18 cellular contexts compared by ENCODE assay signal in genomic region chr19:18295034-18295451, GRCh38. TPM values are rescaled to one million over a fixed set of nuclear protein-coding genes. Genes with fewer than 3 reads are reported as not detected.
A peak's percentile ranks its signal among the peaks of the same experiment; 100 is the strongest.
DNase-seq lines count a peak whose midpoint lies in the region; ATAC-seq and TF ChIP-seq lines count a peak whose summit lies in the region.
"Had no signal": no experiment of that assay in that cellular context is flagged by ENCODE, and none has a peak within 500 bp of the region (broad histone marks: within the 10 kb centered on the region; RNA-seq: fewer than 3 reads in every experiment).

No MANE protein-coding gene starts in this region.

- H3K4me1 Mint-ChIP-seq in T-helper 1 cell treated with Interleukin-12 subunit alpha and Interleukin-12 subunit beta and Interleukin-4 antibody, amounts not matched to agents 30 μg/mL and 1 μg/mL, for 36 hours (ENCODE audit: low read depth) = peaks cover 44% of the 10 kb centered on the region
- peaks cover 45% of the 10 kb centered on the region for H3K4me1 Mint-ChIP-seq in activated B cell treated with CpG ODN at 0.5 μM for 24 hours

- peaks cover 0 to 2% (median 0%) of the 10 kb centered on the region in 3 experiments for H3K27me3 ChIP-seq in neuronal stem cell (ENCODE audit: control insufficient read depth in 3 of 3, insufficient read depth in 3 of 3, low read depth in 1 of 3, low read length in 3 of 3)
- H3K27me3 ChIP-seq: pancreas, sigmoid colon, testis had no signal

- peaks cover 4% of the 10 kb centered on the region for H3K9me3 Mint-ChIP-seq in T-helper 1 cell treated with Interleukin-12 subunit alpha and Interleukin-12 subunit beta and Interleukin-4 antibody, amounts not matched to agents 30 μg/mL and 1 μg/mL, for 36 hours
- no peaks in the 10 kb centered on the region for H3K9me3 Mint-ChIP-seq in activated B cell treated with CpG ODN at 0.5 μM for 24 hours

- H3K4me2 ChIP-seq in neuronal stem cell (ENCODE audit: insufficient read depth, low read length, poor library complexity, severe bottlenecking) = no peak overlapping the region
- H3K4me2 ChIP-seq: KMS-11 had no signal

- H2BK5ac ChIP-seq in neuronal stem cell (ENCODE audit: low read length) = peak overlapping the region; percentile 71

- H3K18ac ChIP-seq in neuronal stem cell (ENCODE audit: low read length) = peak overlapping the region; percentile 95

- H4K8ac ChIP-seq in neuronal stem cell (ENCODE audit: low read depth, low read length) = peak overlapping the region; percentile 29

- H2BK120ac ChIP-seq in neuronal stem cell (ENCODE audit: low read depth, low read length) = no peak overlapping the region

- H3K4ac ChIP-seq in neuronal stem cell (ENCODE audit: low read length) = no peak overlapping the region

- CTCF ChIA-PET in activated B cell treated with CpG ODN at 0.5 μM for 24 hours (lab: Charles Lee) = interaction anchor here (3.8 kb wide), 1 partner anchor 15 kb away, joined by 60 read pairs; the partner anchor contains the start of gene JUND

- peak overlapping the region; percentile 99 for H2BK15ac ChIP-seq in neuronal stem cell (ENCODE audit: low read length)

- intact Hi-C loops in activated B cell treated with CpG ODN at 0.5 μM for 24 hours (cut with micrococcal nuclease) = loop anchor here (2.0 kb wide), 1 partner anchor 14 kb away; the partner anchor contains the start of gene JUND

- peak overlapping the region; percentile 65 for H3K23ac ChIP-seq in neuronal stem cell (ENCODE audit: low read depth, low read length, poor library complexity)

- no peak overlapping the region for H4K91ac ChIP-seq in neuronal stem cell (ENCODE audit: low read depth, low read length, poor library complexity)

- H3K27me3 Mint-ChIP-seq in T-helper 1 cell treated with Interleukin-12 subunit alpha and Interleukin-12 subunit beta and Interleukin-4 antibody, amounts not matched to agents 30 μg/mL and 1 μg/mL, for 36 hours (ENCODE audit: low read depth) = no peaks in the 10 kb centered on the region
- H3K27me3 Mint-ChIP-seq in activated B cell treated with CpG ODN at 0.5 μM for 24 hours = no peaks in the 10 kb centered on the region

- H3K27ac ChIP-seq in cingulate gyrus (ENCODE audit: low read depth, low read length) (peak overlapping the region; percentile 85), neuronal stem cell (replicated peaks; ENCODE audit: low read length) (no peak overlapping the region)
- H3K27ac ChIP-seq: 22Rv1, KMS-11, pancreas, testis had no signal

- peak overlapping the region; percentile 30 for H3K9ac ChIP-seq in neuronal stem cell (ENCODE audit: low read depth, low read length, poor library complexity)
- H3K9ac ChIP-seq: KMS-11 had no signal

- peaks cover 22 to 25% of the 10 kb centered on the region in 2 donors for H3K4me1 ChIP-seq in neuronal stem cell (ENCODE audit: control insufficient read depth in 2 of 2, insufficient read depth in 1 of 2, low read depth in 1 of 2, low read length in 2 of 2)

- H3K27ac Mint-ChIP-seq in T-helper 1 cell treated with Interleukin-12 subunit alpha and Interleukin-12 subunit beta and Interleukin-4 antibody, amounts not matched to agents 30 μg/mL and 1 μg/mL, for 36 hours = peak overlapping the region; percentile 100
- peak overlapping the region; percentile 96 for H3K27ac Mint-ChIP-seq in activated B cell treated with CpG ODN at 0.5 μM for 24 hours

- H3K14ac ChIP-seq in neuronal stem cell (ENCODE audit: low read length) = no peak overlapping the region

- 100% methylated on average over 2 of the region's 4 CpGs; no CpG with 5 or more reads in 1 of the 2 donors for WGBS in neuronal stem cell (ENCODE audit: extremely low coverage in 2 of 2, insufficient read length in 2 of 2, insufficient replicate concordance in 1 of 2), 2 donors

- peak overlapping the region; percentile 78 for H3K4me3 Mint-ChIP-seq in T-helper 1 cell treated with Interleukin-12 subunit alpha and Interleukin-12 subunit beta and Interleukin-4 antibody, amounts not matched to agents 30 μg/mL and 1 μg/mL, for 36 hours
- H3K4me3 Mint-ChIP-seq in activated B cell treated with CpG ODN at 0.5 μM for 24 hours = no peak overlapping the region

- H3K79me1 ChIP-seq in neuronal stem cell (ENCODE audit: low read depth, low read length) = no peaks in the 10 kb centered on the region

- peak overlapping the region in 1 of 2 donors; percentile 16 for H3K4me3 ChIP-seq in neuronal stem cell (ENCODE audit: low read length in 2 of 2)
- H3K4me3 ChIP-seq: pancreas, sigmoid colon, testis had no signal

- DNase-seq in T-helper 1 cell (no peak), activated B cell treated with CpG ODN at 0.5 μM for 24 hours (no peak), neuronal stem cell (ENCODE audit: low spot score) (no peak), NCI-H1092 treated with DMSO at 0.1 percent for 48 hours (lab: John Stamatoyannopoulos, UW) (no peak), C1 segment of cervical spinal cord (lab: John Stamatoyannopoulos, UW) (no peak)
- DNase-seq: NCI-H1048, NCI-H526, SIG-M5, sigmoid colon, T1000, testis had no signal

- ATAC-seq in activated B cell treated with CpG ODN at 0.5 μM for 24 hours (ENCODE audit: low read depth) = no peak
- ATAC-seq in GM19455 (IDR thresholded peaks at IDR 0.05; ENCODE audit: unreplicated experiment) = no peak
- ATAC-seq: left ventricle myocardium superior had no signal

- no peak for TF ChIP-seq CTCF in activated B cell treated with CpG ODN at 0.5 μM for 24 hours (IDR thresholded peaks at IDR 0.05)

- H2BK12ac ChIP-seq in neuronal stem cell (ENCODE audit: low read length) = no peak overlapping the region

- peaks cover 11% of the 10 kb centered on the region for H3K36me3 Mint-ChIP-seq in T-helper 1 cell treated with Interleukin-12 subunit alpha and Interleukin-12 subunit beta and Interleukin-4 antibody, amounts not matched to agents 30 μg/mL and 1 μg/mL, for 36 hours (ENCODE audit: low read depth)
- peaks cover 2% of the 10 kb centered on the region for H3K36me3 Mint-ChIP-seq in activated B cell treated with CpG ODN at 0.5 μM for 24 hours (ENCODE audit: low read depth)

- POLR2A ChIA-PET in activated B cell treated with CpG ODN at 0.5 μM for 24 hours (lab: Charles Lee) = interaction anchor here (0.6 to 9.5 kb wide), 4 partner anchors 8 to 27 kb away, joined by 3 to 926 read pairs (median 326); partner anchors contain the start of genes IQCN, JUND and LSM4

- peak overlapping the region; percentile 97 for H2AK5ac ChIP-seq in neuronal stem cell (ENCODE audit: low read depth, low read length)

- no peak overlapping the region for H2AFZ ChIP-seq in neuronal stem cell (ENCODE audit: low read length)

- H3K36me3 ChIP-seq in neuronal stem cell (replicated peaks in 1 of 2; ENCODE audit: control insufficient read depth in 2 of 2, insufficient read depth in 2 of 2, low read length in 2 of 2) = no peaks in the 10 kb centered on the region
- H3K36me3 ChIP-seq: pancreas, sigmoid colon had no signal

- no peaks in the 10 kb centered on the region for H3K9me3 ChIP-seq in neuronal stem cell (replicated peaks in 1 of 2; ENCODE audit: control insufficient read depth in 2 of 2, insufficient read depth in 1 of 2, low read depth in 1 of 2, low read length in 2 of 2)
- H3K9me3 ChIP-seq: pancreas, sigmoid colon, testis had no signal

RNA-seq across cellular contexts. Expression of gene JUND, which starts 13.6 kb away (rescaled TPM):
- total RNA-seq in activated B cell treated with CpG ODN at 0.5 μM for 24 hours = 206 and 225 TPM in 2 replicates
- polyA plus RNA-seq in neuronal stem cell (2013, experiment 1 of 2) = 126 TPM
- 119 TPM for polyA plus RNA-seq in neuronal stem cell (2013, experiment 2 of 2)

RNA-seq across cellular contexts. Expression of gene IQCN, which starts 20.8 kb away (rescaled TPM):
- total RNA-seq in activated B cell treated with CpG ODN at 0.5 μM for 24 hours = 15.6 and 17.8 TPM in 2 replicates
- polyA plus RNA-seq in neuronal stem cell (2013, experiment 1 of 2) = 0.81 TPM
- polyA plus RNA-seq in neuronal stem cell (2013, experiment 2 of 2) = 1.1 TPM

RNA-seq across cellular contexts. Expression of gene LSM4, which starts 27.8 kb away (rescaled TPM):
- total RNA-seq in activated B cell treated with CpG ODN at 0.5 μM for 24 hours = 59.2 and 70.3 TPM in 2 replicates
- polyA plus RNA-seq in neuronal stem cell (2013, experiment 1 of 2) = 355 TPM
- 349 TPM for polyA plus RNA-seq in neuronal stem cell (2013, experiment 2 of 2)

RNA-seq across cellular contexts. Expression of gene PGPEP1, which starts 45.4 kb away (rescaled TPM):
- 5.6 and 6.9 TPM in 2 replicates for total RNA-seq in activated B cell treated with CpG ODN at 0.5 μM for 24 hours
- 10.5 TPM for polyA plus RNA-seq in neuronal stem cell (2013, experiment 1 of 2)
- polyA plus RNA-seq in neuronal stem cell (2013, experiment 2 of 2) = 10.8 TPM
